ENCODE assay signal across 8 cellular contexts in genomic region chr7:76421097-76421496, GRCh38. TPM values are rescaled to one million over a fixed set of nuclear protein-coding genes. Genes with fewer than 3 reads are reported as not detected.
DNase-seq lines count a peak whose midpoint lies in the region; ATAC-seq and TF ChIP-seq lines count a peak whose summit lies in the region.
"Not testable (repeated sequence)": the region's sequence is repeated elsewhere in the genome, so short reads cannot be mapped to it uniquely, and the experiment has no call there.
"Had no signal": no experiment of that assay in that cellular context is flagged by ENCODE, and none has a peak within 500 bp of the region (broad histone marks: within the 10 kb centered on the region; RNA-seq: fewer than 3 reads in every experiment).

No MANE protein-coding gene starts in this region.

- not testable (repeated sequence) for TF ChIP-seq CTCF in RWPE2 (IDR thresholded peaks at IDR 0.05; ENCODE audit: poor library complexity, severe bottlenecking); astrocyte of the cerebellum (IDR thresholded peaks at IDR 0.05; ENCODE audit: low read depth, low read length, missing control alignments); osteoblast (IDR thresholded peaks at IDR 0.05; ENCODE audit: extremely low read depth, low read depth, low read length)

- H3K4me2 ChIP-seq in osteoblast (ENCODE audit: insufficient read depth, low read length): not testable (repeated sequence)

- H3K4me1 ChIP-seq in RWPE2 (ENCODE audit: insufficient read depth, poor library complexity, severe bottlenecking) (peaks cover 29% of the 10 kb centered on the region), osteoblast (ENCODE audit: insufficient read depth, low read length) (peaks cover 18% of the 10 kb centered on the region)

- H3K27me3 ChIP-seq in RWPE2 (ENCODE audit: insufficient read depth, poor library complexity, severe bottlenecking); osteoblast (ENCODE audit: insufficient read depth, low read length): not testable (repeated sequence)

- H4K20me1 ChIP-seq in osteoblast (ENCODE audit: insufficient read depth, low read length): not testable (repeated sequence)

- H3K79me2 ChIP-seq in osteoblast (ENCODE audit: insufficient read depth, low read length): not testable (repeated sequence)

- H3K27ac ChIP-seq in RWPE2 (ENCODE audit: poor library complexity, severe bottlenecking): peak overlapping the region; percentile 99
- H3K27ac ChIP-seq in epithelial cell of prostate: peak overlapping the region; percentile 97
- H3K27ac ChIP-seq in osteoblast (ENCODE audit: low read depth, low read length): peak overlapping the region; percentile 75

- not testable (repeated sequence) for H3K9me3 ChIP-seq in RWPE2 (ENCODE audit: severe bottlenecking); osteoblast (ENCODE audit: low read depth, low read length)

- H3K36me3 ChIP-seq in RWPE2 (ENCODE audit: low read depth); osteoblast (ENCODE audit: insufficient read depth, low read length): not testable (repeated sequence)

- not testable (repeated sequence) for H2AFZ ChIP-seq in osteoblast (ENCODE audit: low read length)

- ATAC-seq in RWPE2 (ENCODE audit: low read depth): peak; percentile 81

- in situ Hi-C loops in astrocyte of the cerebellum (cut with HindIII; ENCODE audit: low sequenced_read_pairs): not testable (repeated sequence)

- not testable (repeated sequence) for H3K4me3 ChIP-seq in RWPE2 (ENCODE audit: severe bottlenecking); astrocyte of the cerebellum (ENCODE audit: low read depth, low read length); osteoblast (ENCODE audit: insufficient read depth, low read length)

- DNase-seq in ELR (ENCODE audit: low read depth): peak; percentile 97
- DNase-seq in HT1080 (ENCODE audit: low read depth): peak; percentile 98
- peak; percentile 87 for DNase-seq in RWPE2 (ENCODE audit: low spot score)
- peak; percentile 80 for DNase-seq in astrocyte of the cerebellum (ENCODE audit: low read depth)
- peak; percentile 96 for DNase-seq in epithelial cell of prostate (ENCODE audit: low read depth, low spot score)
- DNase-seq in hepatic stellate cell (ENCODE audit: low spot score): peak; percentile 62
- peak; percentile 79 for DNase-seq in osteoblast (ENCODE audit: insufficient read length, low spot score, missing footprints)

RNA-seq across cellular contexts. Expression of gene ZP3, which starts 3.7 kb away (rescaled TPM):
- total RNA-seq in HT1080 (2014; rRNA removed; shearing (Covaris generic)): 0.94 and 2.5 TPM in 2 replicates
- polyA plus RNA-seq in HT1080 (2015; cell fraction: cytosol; rRNA removed): 0.63 and 1.6 TPM in 2 replicates
- not detected in 2 replicates for polyA plus RNA-seq in HT1080 (2015; cell fraction: nucleus; rRNA removed)
- total RNA-seq in osteoblast: 3.5 and 6.2 TPM in 2 replicates
- total RNA-seq: progenitor cell of endocrine pancreas had no signal

RNA-seq across cellular contexts. Expression of gene SSC4D, which starts 11.6 kb away (rescaled TPM):
- 0.23 and 0.73 TPM in 2 replicates for total RNA-seq in HT1080 (2014; rRNA removed; shearing (Covaris generic))
- 0.58 and 0.77 TPM in 2 replicates for polyA plus RNA-seq in HT1080 (2015; cell fraction: cytosol; rRNA removed)
- polyA plus RNA-seq in HT1080 (2015; cell fraction: nucleus; rRNA removed): 0.29 and 0.57 TPM in 2 replicates
- 0.88 and 1.1 TPM in 2 replicates for total RNA-seq in osteoblast

RNA-seq across cellular contexts. Expression of gene DTX2, which starts 40.4 kb away (rescaled TPM):
- total RNA-seq in HT1080 (2014; rRNA removed; shearing (Covaris generic)): 24.4 and 39.6 TPM in 2 replicates
- polyA plus RNA-seq in HT1080 (2015; cell fraction: cytosol; rRNA removed): 34.7 and 40.9 TPM in 2 replicates
- polyA plus RNA-seq in HT1080 (2015; cell fraction: nucleus; rRNA removed): 52.4 and 53.8 TPM in 2 replicates
- 11.5 and 14.5 TPM in 2 replicates for total RNA-seq in osteoblast
